18 cellular contexts compared by ENCODE assay signal in the genomic region with DNA sequence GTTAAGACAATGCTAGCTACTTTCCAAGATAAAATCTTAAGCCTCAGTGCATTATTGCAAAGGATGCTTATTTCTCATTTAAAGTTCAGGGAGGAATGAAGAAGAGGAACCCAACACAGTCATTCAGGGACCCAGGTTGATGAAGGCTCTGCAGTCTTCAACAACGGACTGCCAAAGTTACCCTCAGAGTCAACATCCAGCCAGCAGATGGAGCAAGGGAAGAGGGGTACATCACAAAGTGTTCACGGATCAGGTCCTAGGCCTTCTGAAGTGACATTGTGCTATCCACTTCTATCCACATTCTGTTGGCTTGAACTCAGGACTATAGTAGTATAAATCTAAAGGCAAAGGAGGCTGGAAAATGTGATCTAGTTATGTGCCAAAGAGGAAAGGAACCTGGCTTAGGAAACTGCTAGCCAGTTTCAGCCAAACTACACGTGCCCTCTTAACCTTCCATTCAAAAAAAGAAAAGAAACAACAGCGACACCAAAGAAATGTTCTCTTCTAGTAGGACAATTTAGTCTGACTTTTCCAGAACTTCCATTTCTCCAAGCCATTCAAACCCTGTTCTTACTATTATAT. TPM values are rescaled to one million over a fixed set of nuclear protein-coding genes. Genes with fewer than 3 reads are reported as not detected.
DNase-seq lines count a peak whose midpoint lies in the region; ATAC-seq and TF ChIP-seq lines count a peak whose summit lies in the region.
"Had no signal": no experiment of that assay in that cellular context is flagged by ENCODE, and none has a peak within 500 bp of the region (broad histone marks: within the 10 kb centered on the region; RNA-seq: fewer than 3 reads in every experiment).

No MANE protein-coding gene starts in this region.

- BruUV-seq in PC-3 (replicated peaks; lab: Mats Ljungman, UMichigan), result no TSS peak

- ATAC-seq in PC-3, result no peak
- ATAC-seq in stimulated activated naive CD8-positive, alpha-beta T cell treated with anti-CD3 and anti-CD28 coated beads, Interleukin-15, Interleukin-2, amounts not matched to agents 100 U/mL and 50 U/mL, for 24 hours, result no peak
- no peak for ATAC-seq in HG03196 (IDR thresholded peaks at IDR 0.05; ENCODE audit: unreplicated experiment)
- ATAC-seq: activated T-cell treated with anti-CD3 and anti-CD28 coated beads, Interleukin-2, amount 50 U/mL, for 72 hours; CD8-positive, alpha-beta T cell; sciatic nerve had no signal

- H3K27me3 ChIP-seq in PC-3 (ENCODE audit: low read length), result no peaks in the 10 kb centered on the region

- H3K36me3 Mint-ChIP-seq in endothelial cell (ENCODE audit: low read depth, unreplicated experiment), result no peaks in the 10 kb centered on the region
- H3K36me3 Mint-ChIP-seq: CD8-positive, alpha-beta T cell; naive B cell had no signal

- H3K4me1 ChIP-seq in PC-3 (ENCODE audit: insufficient read depth, low read length), result no peaks in the 10 kb centered on the region
- H3K4me1 ChIP-seq: esophagus squamous epithelium, transverse colon had no signal

- peak; percentile 45 for TF ChIP-seq CTCF in AG09309 (IDR thresholded peaks at IDR 0.05; ENCODE audit: control insufficient read depth, insufficient read depth, low read depth, low read length, missing control alignments)
- TF ChIP-seq CTCF in GM12875 (IDR thresholded peaks at IDR 0.05; ENCODE audit: borderline replicate concordance, insufficient read depth, low read depth, low read length), result peak; percentile 30; the same call in 1 of the 2 replicates
- TF ChIP-seq CTCF in PC-3 (conservative IDR thresholded peaks at IDR 0.05; ENCODE audit: low read depth, low read length), result peak; percentile 36; the same call in 1 of the 2 replicates
- TF ChIP-seq CTCF in endothelial cell (IDR thresholded peaks at IDR 0.05; ENCODE audit: unreplicated experiment), result no peak

- no peak overlapping the region for H3K9ac ChIP-seq in PC-3 (ENCODE audit: low read length)

- H3K9me3 ChIP-seq in PC-3 (ENCODE audit: low read length), result no peaks in the 10 kb centered on the region
- H3K9me3 ChIP-seq: esophagus squamous epithelium, transverse colon had no signal

- no peaks in the 10 kb centered on the region for H3K36me3 ChIP-seq in PC-3 (ENCODE audit: low read depth, low read length)
- H3K36me3 ChIP-seq: esophagus squamous epithelium, transverse colon had no signal

- POLR2A ChIA-PET in PC-3 (lab: Charles Lee; ENCODE audit: unreplicated experiment), result no interaction called here

- H3F3A ChIP-seq in PC-3 (ENCODE audit: low read length, unreplicated experiment), result no peaks in the 10 kb centered on the region

- no peak overlapping the region for H3K4me2 ChIP-seq in PC-3 (ENCODE audit: low read length)

- H3K4me3 Mint-ChIP-seq in endothelial cell (ENCODE audit: unreplicated experiment), result no peak overlapping the region
- H3K4me3 Mint-ChIP-seq: activated T-cell treated with anti-CD3 and anti-CD28 coated beads, Interleukin-2, amount 50 U/mL, for 72 hours; CD8-positive, alpha-beta T cell; naive B cell had no signal

- H3K27me3 Mint-ChIP-seq in endothelial cell (ENCODE audit: unreplicated experiment), result no peaks in the 10 kb centered on the region

- no peak overlapping the region for H3K4me3 ChIP-seq in AG09309 (ENCODE audit: control insufficient read depth, low read depth, low read length)
- no peak overlapping the region for H3K4me3 ChIP-seq in GM12875 (ENCODE audit: low read depth, low read length)
- H3K4me3 ChIP-seq in PC-3 (ENCODE audit: low read length), result no peak overlapping the region
- H3K4me3 ChIP-seq: esophagus squamous epithelium, transverse colon had no signal

- no peaks in the 10 kb centered on the region for H3K9me3 Mint-ChIP-seq in endothelial cell (ENCODE audit: unreplicated experiment)
- H3K9me3 Mint-ChIP-seq: activated T-cell treated with anti-CD3 and anti-CD28 coated beads, Interleukin-2, amount 50 U/mL, for 72 hours; CD8-positive, alpha-beta T cell had no signal

- CTCF ChIA-PET in PC-3 (lab: Charles Lee), result no interaction called here

- intact Hi-C loops in PC-3 (cut with micrococcal nuclease), result no loop called here

- DNase-seq in AG09309 (ENCODE audit: low read depth) (no peak), PC-3 (no peak), endothelial cell (ENCODE audit: low spot score) (peak; percentile 25), NCI-H446 (lab: John Stamatoyannopoulos, UW) (no peak)
- DNase-seq in stimulated activated naive CD8-positive, alpha-beta T cell treated with anti-CD3 and anti-CD28 coated beads, Interleukin-15, Interleukin-2, amounts not matched to agents 100 U/mL and 50 U/mL, for 24 hours, result no peak
- DNase-seq in activated naive CD4-positive, alpha-beta T cell treated with anti-CD3 and anti-CD28 coated beads, Interleukin-2, amount 50 U/mL, for 16 hours, result no peak
- DNase-seq: activated CD4-positive, CD25-positive, alpha-beta regulatory T cell treated with anti-CD3 and anti-CD28 coated beads, Interleukin-2, amount 50 U/mL, for 72 hours; activated T-cell treated with anti-CD3 and anti-CD28 coated beads, Interleukin-2, amount 50 U/mL, for 72 hours; CD8-positive, alpha-beta T cell; central memory CD4-positive, alpha-beta T cell; esophagus squamous epithelium; islet precursor cell; naive B cell; NCI-H1694 treated with DMSO at 0.1 percent for 48 hours; transverse colon had no signal

- H3K27ac Mint-ChIP-seq in endothelial cell (ENCODE audit: unreplicated experiment), result no peak overlapping the region
- H3K27ac Mint-ChIP-seq: activated T-cell treated with anti-CD3 and anti-CD28 coated beads, Interleukin-2, amount 50 U/mL, for 72 hours; CD8-positive, alpha-beta T cell; naive B cell had no signal

- H3K9me2 ChIP-seq in PC-3 (replicated peaks; ENCODE audit: low read length), result no peaks in the 10 kb centered on the region

- H3K79me2 ChIP-seq in PC-3 (ENCODE audit: low read length), result no peaks in the 10 kb centered on the region

- H3K27ac ChIP-seq in PC-3 (ENCODE audit: low read length), result no peak overlapping the region
- H3K27ac ChIP-seq: esophagus squamous epithelium, transverse colon had no signal

- no peak overlapping the region for H2AFZ ChIP-seq in PC-3 (ENCODE audit: low read length)

- no peaks in the 10 kb centered on the region for H4K20me1 ChIP-seq in PC-3 (ENCODE audit: low read length)

- no peaks in the 10 kb centered on the region for H3K4me1 Mint-ChIP-seq in endothelial cell (ENCODE audit: unreplicated experiment)
- H3K4me1 Mint-ChIP-seq: naive B cell had no signal

RNA-seq across cellular contexts. Expression of gene NKX6-1, which starts 28.8 kb away (rescaled TPM):
- total RNA-seq in PC-3 (2014; rRNA removed) (0.52 and 0.62 TPM in 2 replicates), endothelial cell (ENCODE audit: unreplicated experiment) (14.6 TPM)
- total RNA-seq: activated T-cell treated with anti-CD3 and anti-CD28 coated beads, Interleukin-2, amount 50 U/mL, for 72 hours; CD8-positive, alpha-beta T cell; sciatic nerve had no signal
